In the genomic region with DNA sequence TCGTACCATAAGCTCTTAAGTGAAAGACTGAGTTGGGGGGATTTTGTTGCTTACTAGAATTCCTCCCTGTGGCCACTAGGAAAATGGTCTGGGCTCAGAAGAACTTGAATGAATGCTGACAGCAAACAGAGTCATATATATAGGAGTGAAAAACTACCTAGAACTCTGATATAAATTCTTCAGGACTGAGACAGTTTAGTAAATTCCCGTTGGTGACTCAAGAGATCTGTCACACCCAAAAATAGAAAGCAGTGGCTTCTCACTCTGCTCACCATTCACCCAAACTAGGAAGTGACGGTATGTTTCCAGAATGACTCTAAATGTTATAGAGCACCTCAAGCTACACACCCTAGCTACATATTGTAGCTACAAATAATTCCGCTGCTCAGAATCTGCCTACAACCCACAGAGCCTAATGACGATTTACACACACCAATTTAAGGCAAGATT, we compare ENCODE assay signal across 9 cellular contexts.
A peak's percentile ranks its signal among the peaks of the same experiment; 100 is the strongest.
DNase-seq lines count a peak whose midpoint lies in the region; ATAC-seq, FAIRE-seq and TF ChIP-seq lines count a peak whose summit lies in the region.
"Had no signal": no experiment of that assay in that cellular context is flagged by ENCODE, and none has a peak within 500 bp of the region (broad histone marks: within the 10 kb centered on the region; RNA-seq: fewer than 3 reads in every experiment).

No MANE protein-coding gene starts in this region.

- 0 out of 2 replicates have a peak overlapping the region, but pooled peaks have one; percentile 11 for H3K4me2 ChIP-seq in K562 (ENCODE audit: insufficient read depth, low read length)

- H3K27ac ChIP-seq in K562 (ENCODE audit: extremely low read depth, low read depth, low read length) (peak overlapping the region; percentile 55), psoas muscle (peak overlapping the region; percentile 93)
- H3K27ac ChIP-seq in CD4-positive, alpha-beta memory T cell (ENCODE audit: low read depth, low read length): no peak overlapping the region

- H3K9me1 ChIP-seq in K562 (ENCODE audit: control insufficient read depth, insufficient read depth, low read length): no peaks in the 10 kb centered on the region

- peak; percentile 95 for ATAC-seq in GM21825 (IDR thresholded peaks at IDR 0.05; ENCODE audit: unreplicated experiment)
- ATAC-seq in K562: peak; percentile 47; the same call in 2 of the 3 replicates
- ATAC-seq in psoas muscle: peak; percentile 86 to 90 (median 88)

- DNase-seq in NK-92 treated with Interleukin-12 subunit alpha and Interleukin-12 subunit beta, amount 100 ng/mL, for 24 hours (lab: John Stamatoyannopoulos, UW): peak; percentile 25
- DNase-seq in NK-92 (lab: John Stamatoyannopoulos, UW; ENCODE audit: unreplicated experiment) (no peak), LoVo (ENCODE audit: low spot score) (peak; percentile 48), K562 (ENCODE audit: extremely low read depth in 1 of 4, low spot score in 3 of 4) (peak in 1 of 4 experiments; percentile 24), psoas muscle (no peak), UCSD-AML1 (lab: John Stamatoyannopoulos, UW; ENCODE audit: unreplicated experiment) (no peak)
- DNase-seq in CD4-positive, alpha-beta memory T cell: no peak

- H3K27me3 Mint-ChIP-seq in CD4-positive, alpha-beta memory T cell: peaks cover 0 to 2% of the 10 kb centered on the region in 2 donors

- 6% methylated on average over 5 of the region's 5 CpGs for WGBS in K562 (ENCODE audit: insufficient coverage, low coverage, missing lambda C conversion rate)
- 28 to 48% (median 35%) methylated on average over 5 of the region's 5 CpGs for WGBS in psoas muscle, 3 donors

- POLR2A ChIA-PET in K562 (lab: Yijun Ruan, JAX): no interaction called here
- POLR2A ChIA-PET in CD4-positive, alpha-beta memory T cell (lab: Charles Lee; ENCODE audit: partially characterized antibody): no interaction called here

- H3K9me3 ChIP-seq in K562 (replicated peaks; ENCODE audit: control insufficient read depth, insufficient read depth, low read depth, low read length) (no peaks in the 10 kb centered on the region), psoas muscle (no peaks in the 10 kb centered on the region)
- no peaks in the 10 kb centered on the region for H3K9me3 ChIP-seq in CD4-positive, alpha-beta memory T cell (ENCODE audit: control insufficient read depth in 1 of 2, low read length in 2 of 2)

- H3K27ac Mint-ChIP-seq in CD4-positive, alpha-beta memory T cell: no peak overlapping the region

- H3K9me3 Mint-ChIP-seq in CD4-positive, alpha-beta memory T cell: no peaks in the 10 kb centered on the region

- peaks cover 5% of the 10 kb centered on the region; the same call in 2 of the 3 replicates for H3K79me2 ChIP-seq in K562 (ENCODE audit: control insufficient read depth, insufficient read depth, low read length)

- peaks cover 6 to 9% (median 7%) of the 10 kb centered on the region in 4 donors for H3K4me1 Mint-ChIP-seq in CD4-positive, alpha-beta memory T cell

- no peak for TF ChIP-seq EP300 in K562 (IDR thresholded peaks at IDR 0.05; ENCODE audit: low read length)

- H3K4me3 ChIP-seq in K562 (no peak overlapping the region), psoas muscle (peak overlapping the region; percentile 51)
- H3K4me3 ChIP-seq in CD4-positive, alpha-beta memory T cell (ENCODE audit: low read length in 2 of 2): no peak overlapping the region

- no peak for TF ChIP-seq POLR2A in K562 (conservative IDR thresholded peaks at IDR 0.05)

- no peak for TF ChIP-seq RAD21 in K562 (CRISPR knock-in tag; conservative IDR thresholded peaks at IDR 0.05 in 1 of 2, IDR thresholded peaks at IDR 0.05 in 1 of 2)

- in situ Hi-C loops in K562 (cut with MboI): no loop called here

- H2AFZ ChIP-seq in K562 (ENCODE audit: low read depth, low read length): no peak overlapping the region; the same call in 1 of the 2 replicates

- H3K9ac ChIP-seq in K562 (ENCODE audit: insufficient read depth in 1 of 2, low read depth in 2 of 2, low read length in 2 of 2): no peak overlapping the region; a peak in 1 of 4 replicates

- FAIRE-seq in K562 (lab: Jason Lieb, UNC): no peak
- FAIRE-seq: A204.1 had no signal

- H3K4me3 Mint-ChIP-seq in CD4-positive, alpha-beta memory T cell: peak overlapping the region in 2 of 8 donors; percentile 0

- CTCF ChIA-PET in K562 (lab: Yijun Ruan, JAX; ENCODE audit: low intra/inter-chr PET ratio): no interaction called here
- CTCF ChIA-PET in CD4-positive, alpha-beta memory T cell (lab: Charles Lee; ENCODE audit: partially characterized antibody): interaction anchor here (0.9 to 2.5 kb wide), 3 partner anchors 8 to 40 kb away, joined by 3 to 11 read pairs (median 10); no protein-coding TSS in a partner anchor

- H3K36me3 ChIP-seq in K562 (ENCODE audit: control insufficient read depth, insufficient read depth, low read length): no peaks in the 10 kb centered on the region
- H3K36me3 ChIP-seq in psoas muscle (ENCODE audit: insufficient read depth in 1 of 2, low read depth in 1 of 2): peaks cover 0 to 4% of the 10 kb centered on the region in 2 donors
- H3K36me3 ChIP-seq in CD4-positive, alpha-beta memory T cell (ENCODE audit: insufficient read depth, low read length): no peaks in the 10 kb centered on the region

- intact Hi-C loops in K562 (cut with micrococcal nuclease) (no loop called here), psoas muscle (cut with DNase I) (loop anchor here in 1 of 2 donors (5.0 kb wide), 1 partner anchor 37 kb away; no protein-coding TSS in a partner anchor)
- intact Hi-C loops in CD4-positive, alpha-beta memory T cell (cut with micrococcal nuclease): no loop called here

- TF ChIP-seq CTCF in K562 (IDR thresholded peaks at IDR 0.05 in 2 of 3, conservative IDR thresholded peaks at IDR 0.05 in 1 of 3; ENCODE audit: insufficient read depth in 2 of 3, low read depth in 1 of 3, low read length in 3 of 3): no peak
- peak; percentile 21 for TF ChIP-seq CTCF in psoas muscle (IDR thresholded peaks at IDR 0.05)

- no peaks in the 10 kb centered on the region for H4K20me1 ChIP-seq in K562 (replicated peaks; ENCODE audit: control insufficient read depth, insufficient read depth, low read length)

- H3K4me1 ChIP-seq in K562 (replicated peaks in 1 of 2; ENCODE audit: control insufficient read depth in 2 of 2, insufficient read depth in 2 of 2, low read length in 2 of 2) (peaks cover 0 to 1% of the 10 kb centered on the region in 2 experiments; a peak in 1 of 5 replicates), psoas muscle (peaks cover 71% of the 10 kb centered on the region)
- peaks cover 9% of the 10 kb centered on the region for H3K4me1 ChIP-seq in CD4-positive, alpha-beta memory T cell (ENCODE audit: insufficient read depth, low read length)

- H3K27me3 ChIP-seq in K562 (ENCODE audit: control insufficient read depth in 2 of 2, insufficient read depth in 2 of 2, low read length in 2 of 2) (no peaks in the 10 kb centered on the region), psoas muscle (ENCODE audit: insufficient read depth in 3 of 3, low read length in 2 of 3) (no peaks in the 10 kb centered on the region)
- H3K27me3 ChIP-seq in CD4-positive, alpha-beta memory T cell (ENCODE audit: insufficient read depth, low read length): no peaks in the 10 kb centered on the region

- no peaks in the 10 kb centered on the region for H3K36me3 Mint-ChIP-seq in CD4-positive, alpha-beta memory T cell

- BruUV-seq in K562 (replicated peaks; lab: Mats Ljungman, UMichigan): no TSS peak

TF ChIP-seq in K562, 482 proteins besides CTCF, POLR2A, EP300 and RAD21:
- peak; percentile 80; the same call in 1 of the 2 replicates for TF ChIP-seq MEF2A (IDR thresholded peaks at IDR 0.05; ENCODE audit: control insufficient read depth, low read depth, low read length)
- TF ChIP-seq, protein P1, sequence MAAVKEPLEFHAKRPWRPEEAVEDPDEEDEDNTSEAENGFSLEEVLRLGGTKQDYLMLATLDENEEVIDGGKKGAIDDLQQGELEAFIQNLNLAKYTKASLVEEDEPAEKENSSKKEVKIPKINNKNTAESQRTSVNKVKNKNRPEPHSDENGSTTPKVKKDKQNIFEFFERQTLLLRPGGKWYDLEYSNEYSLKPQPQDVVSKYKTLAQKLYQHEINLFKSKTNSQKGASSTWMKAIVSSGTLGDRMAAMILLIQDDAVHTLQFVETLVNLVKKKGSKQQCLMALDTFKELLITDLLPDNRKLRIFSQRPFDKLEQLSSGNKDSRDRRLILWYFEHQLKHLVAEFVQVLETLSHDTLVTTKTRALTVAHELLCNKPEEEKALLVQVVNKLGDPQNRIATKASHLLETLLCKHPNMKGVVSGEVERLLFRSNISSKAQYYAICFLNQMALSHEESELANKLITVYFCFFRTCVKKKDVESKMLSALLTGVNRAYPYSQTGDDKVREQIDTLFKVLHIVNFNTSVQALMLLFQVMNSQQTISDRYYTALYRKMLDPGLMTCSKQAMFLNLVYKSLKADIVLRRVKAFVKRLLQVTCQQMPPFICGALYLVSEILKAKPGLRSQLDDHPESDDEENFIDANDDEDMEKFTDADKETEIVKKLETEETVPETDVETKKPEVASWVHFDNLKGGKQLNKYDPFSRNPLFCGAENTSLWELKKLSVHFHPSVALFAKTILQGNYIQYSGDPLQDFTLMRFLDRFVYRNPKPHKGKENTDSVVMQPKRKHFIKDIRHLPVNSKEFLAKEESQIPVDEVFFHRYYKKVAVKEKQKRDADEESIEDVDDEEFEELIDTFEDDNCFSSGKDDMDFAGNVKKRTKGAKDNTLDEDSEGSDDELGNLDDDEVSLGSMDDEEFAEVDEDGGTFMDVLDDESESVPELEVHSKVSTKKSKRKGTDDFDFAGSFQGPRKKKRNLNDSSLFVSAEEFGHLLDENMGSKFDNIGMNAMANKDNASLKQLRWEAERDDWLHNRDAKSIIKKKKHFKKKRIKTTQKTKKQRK (IDR thresholded peaks at IDR 0.05; ENCODE audit: borderline replicate concordance, low read depth, low read length): no peak
- TF ChIP-seq FOSL1 (tag; conservative IDR thresholded peaks at IDR 0.05): peak; percentile 32; the same call in 1 of the 2 replicates
TF ChIP-seq in K562: peak in this region for 2.

Comparison
In these comparisons a context has a peak if more than half of its experiments do, and no peak if none do; other contexts are left out.
1. DNase-seq: peak in NK-92 treated with Interleukin-12 subunit alpha and Interleukin-12 subunit beta, amount 100 ng/mL, for 24 hours (single experiment) and LoVo (single experiment); none in NK-92 (single experiment), psoas muscle (0 of 2), CD4-positive, alpha-beta memory T cell (0 of 5) and UCSD-AML1 (single experiment).
2. Peak in every context shown above with its lines, with median percentiles within 50 percentile points of each other: ATAC-seq.